In the genomic region with DNA sequence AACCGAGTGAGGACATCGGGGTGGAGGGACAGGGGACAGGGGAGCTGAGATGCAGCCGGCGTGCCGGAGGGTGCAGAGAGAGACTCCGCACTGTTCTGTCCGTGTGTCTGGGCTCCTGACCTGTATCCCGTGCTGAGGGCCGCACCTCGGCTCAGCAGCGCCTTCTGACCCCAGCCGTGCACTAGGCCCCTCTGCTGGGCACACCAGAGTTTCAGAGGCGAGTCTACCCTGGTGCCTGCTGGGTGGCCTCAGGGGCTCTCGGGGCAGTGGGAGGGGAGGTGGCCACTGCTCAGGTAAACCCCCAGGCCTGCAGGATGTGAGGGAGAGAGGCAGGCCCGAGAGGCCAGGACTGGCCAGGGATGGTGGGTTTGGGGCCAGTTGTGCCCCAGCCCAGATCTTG, we compare ENCODE assay signal across 20 cellular contexts.
DNase-seq lines count a peak whose midpoint lies in the region; FAIRE-seq and TF ChIP-seq lines count a peak whose summit lies in the region.
"Had no signal": no experiment of that assay in that cellular context is flagged by ENCODE, and none has a peak within 500 bp of the region (broad histone marks: within the 10 kb centered on the region; RNA-seq: fewer than 3 reads in every experiment).

No MANE protein-coding gene starts in this region.

- H2BK15ac ChIP-seq in neuronal stem cell (ENCODE audit: low read length): no peak overlapping the region

- POLR2A ChIA-PET in HEK293 (lab: Yijun Ruan, JAX): no interaction called here

- intact Hi-C loops in vagina (cut with DNase I): no loop called here

- H2BK120ac ChIP-seq in neuronal stem cell (ENCODE audit: low read depth, low read length): no peak overlapping the region

- no peak for FAIRE-seq in RCC 7860 (lab: Jason Lieb, UNC)
- FAIRE-seq: D721Med, GM12878, GM19239 had no signal

- peaks cover 0 to 42% of the 10 kb centered on the region in 2 experiments; a peak in 1 of 3 replicates for H3K36me3 ChIP-seq in HEK293 (ENCODE audit: control insufficient read depth in 2 of 2, insufficient read depth in 1 of 2, low read length in 2 of 2)
- H3K36me3 ChIP-seq in WERI-Rb-1: peaks cover 32% of the 10 kb centered on the region
- H3K36me3 ChIP-seq in neuronal stem cell (replicated peaks in 1 of 2; ENCODE audit: control insufficient read depth in 2 of 2, insufficient read depth in 2 of 2, low read length in 2 of 2): peaks cover 22 to 25% of the 10 kb centered on the region in 2 donors
- peaks cover 0 to 45% of the 10 kb centered on the region in 2 donors for H3K36me3 ChIP-seq in vagina
- no peaks in the 10 kb centered on the region for H3K36me3 ChIP-seq in hepatocyte (replicated peaks; ENCODE audit: insufficient read depth, low read depth)

- H3K27me3 ChIP-seq in WERI-Rb-1 (ENCODE audit: insufficient read depth, low read depth, severe bottlenecking) (no peaks in the 10 kb centered on the region), neuronal stem cell (ENCODE audit: control insufficient read depth in 3 of 3, insufficient read depth in 3 of 3, low read depth in 1 of 3, low read length in 3 of 3) (no peaks in the 10 kb centered on the region), vagina (no peaks in the 10 kb centered on the region), hepatocyte (no peaks in the 10 kb centered on the region)

- no peak for TF ChIP-seq CTCF in HEK293 (tag by site-specific recombination; IDR thresholded peaks at IDR 0.05)
- TF ChIP-seq CTCF in WERI-Rb-1 (IDR thresholded peaks at IDR 0.05; ENCODE audit: low read depth, low read length): no peak
- no peak for TF ChIP-seq CTCF in vagina (IDR thresholded peaks at IDR 0.05)
- no peak for TF ChIP-seq CTCF in hepatocyte (IDR thresholded peaks at IDR 0.05; ENCODE audit: poor library complexity)

- no peaks in the 10 kb centered on the region for H3K9me2 ChIP-seq in hepatocyte (replicated peaks; ENCODE audit: insufficient read depth)

- TF ChIP-seq POLR2A in vagina (IDR thresholded peaks at IDR 0.05): no peak

- peak overlapping the region; percentile 17 for H3K14ac ChIP-seq in neuronal stem cell (ENCODE audit: low read length)

- H3K27ac ChIP-seq in HEK293 (ENCODE audit: extremely low read depth, low read depth, low read length): no peak overlapping the region
- peak overlapping the region; percentile 68 for H3K27ac ChIP-seq in WERI-Rb-1
- no peak overlapping the region for H3K27ac ChIP-seq in neuronal stem cell (replicated peaks; ENCODE audit: low read length)
- peak overlapping the region; percentile 5 for H3K27ac ChIP-seq in vagina
- H3K27ac ChIP-seq in hepatocyte: no peak overlapping the region
- H3K27ac ChIP-seq: GM23248 had no signal

- no peak overlapping the region for H3K18ac ChIP-seq in neuronal stem cell (ENCODE audit: low read length)

- WGBS in neuronal stem cell (ENCODE audit: extremely low coverage in 2 of 2, insufficient read length in 2 of 2, insufficient replicate concordance in 1 of 2), 2 donors: no CpG with 5 or more reads among the region's 15 CpGs
- 95% methylated on average over 13 of the region's 15 CpGs for WGBS in hepatocyte (ENCODE audit: low lambda C conversion rate, missing lambda C conversion rate)

- no peak overlapping the region for H4K8ac ChIP-seq in neuronal stem cell (ENCODE audit: low read depth, low read length)

- CTCF ChIA-PET in HEK293 (lab: Yijun Ruan, JAX): no interaction called here

- H2BK12ac ChIP-seq in neuronal stem cell (ENCODE audit: low read length): no peak overlapping the region

- H2AFZ ChIP-seq in neuronal stem cell (ENCODE audit: low read length): no peak overlapping the region
- H2AFZ ChIP-seq in hepatocyte: no peak overlapping the region
- H2AFZ ChIP-seq: GM23248 had no signal

- no peaks in the 10 kb centered on the region for H3K4me1 ChIP-seq in HEK293 (ENCODE audit: control insufficient read depth, insufficient read depth, low read length)
- no peaks in the 10 kb centered on the region for H3K4me1 ChIP-seq in neuronal stem cell (ENCODE audit: control insufficient read depth in 2 of 2, insufficient read depth in 1 of 2, low read depth in 1 of 2, low read length in 2 of 2)
- peaks cover 24% of the 10 kb centered on the region for H3K4me1 ChIP-seq in vagina
- H3K4me1 ChIP-seq in hepatocyte (ENCODE audit: insufficient read depth): peaks cover 1% of the 10 kb centered on the region

- no peak overlapping the region for H3K4me3 ChIP-seq in HEK293 (ENCODE audit: low read depth, low read length)
- H3K4me3 ChIP-seq in WERI-Rb-1 (ENCODE audit: low read depth, low read length): no peak overlapping the region
- H3K4me3 ChIP-seq in neuronal stem cell (ENCODE audit: low read length in 2 of 2): no peak overlapping the region
- no peak overlapping the region for H3K4me3 ChIP-seq in vagina
- H3K4me3 ChIP-seq in hepatocyte: no peak overlapping the region
- H3K4me3 ChIP-seq: GM12878, GM23248 had no signal

- H3K79me2 ChIP-seq in hepatocyte: no peaks in the 10 kb centered on the region

- H2AK5ac ChIP-seq in neuronal stem cell (ENCODE audit: low read depth, low read length): no peak overlapping the region

- no peak overlapping the region for H3K4me2 ChIP-seq in neuronal stem cell (ENCODE audit: insufficient read depth, low read length, poor library complexity, severe bottlenecking)
- H3K4me2 ChIP-seq in hepatocyte: no peak overlapping the region

- H3K9ac ChIP-seq in neuronal stem cell (ENCODE audit: low read depth, low read length, poor library complexity): peak overlapping the region; percentile 50
- H3K9ac ChIP-seq: GM23248 had no signal

- peaks cover 11% of the 10 kb centered on the region for H3K79me1 ChIP-seq in neuronal stem cell (ENCODE audit: low read depth, low read length)

- H3K9me3 ChIP-seq in HEK293 (ENCODE audit: control insufficient read depth, insufficient read depth, low read depth, low read length): no peaks in the 10 kb centered on the region
- H3K9me3 ChIP-seq in WERI-Rb-1 (ENCODE audit: severe bottlenecking): no peaks in the 10 kb centered on the region
- H3K9me3 ChIP-seq in neuronal stem cell (replicated peaks in 1 of 2; ENCODE audit: control insufficient read depth in 2 of 2, insufficient read depth in 1 of 2, low read depth in 1 of 2, low read length in 2 of 2): no peaks in the 10 kb centered on the region
- no peaks in the 10 kb centered on the region for H3K9me3 ChIP-seq in vagina
- H3K9me3 ChIP-seq in hepatocyte (ENCODE audit: low read depth): no peaks in the 10 kb centered on the region

- no peak overlapping the region for H3K23ac ChIP-seq in neuronal stem cell (ENCODE audit: low read depth, low read length, poor library complexity)

- DNase-seq in WERI-Rb-1: no peak
- DNase-seq in neuronal stem cell (ENCODE audit: low spot score): no peak
- DNase-seq in vagina (ENCODE audit: extremely low spot score in 2 of 2): no peak
- no peak for DNase-seq in hepatocyte (ENCODE audit: low spot score)
- no peak for DNase-seq in cerebellar cortex (ENCODE audit: low spot score)
- DNase-seq in RCC 7860 (ENCODE audit: low spot score): no peak
- no peak for DNase-seq in mucosa of gallbladder (ENCODE audit: low spot score)
- DNase-seq: CD4-positive, alpha-beta T cell; CD8-positive, alpha-beta memory T cell; DMS 273 treated with DMSO at 0.1 percent for 48 hours; DMS79; EL; GDM1; GM23248; H9; HFFc6 had no signal

- no peak overlapping the region for H3K4ac ChIP-seq in neuronal stem cell (ENCODE audit: low read length)

- no peaks in the 10 kb centered on the region for H4K20me1 ChIP-seq in hepatocyte (ENCODE audit: insufficient read depth, poor library complexity, severe bottlenecking)

- no peak overlapping the region for H2BK5ac ChIP-seq in neuronal stem cell (ENCODE audit: low read length)

- H4K91ac ChIP-seq in neuronal stem cell (ENCODE audit: low read depth, low read length, poor library complexity): no peak overlapping the region

TF ChIP-seq in HEK293, 187 proteins besides CTCF, POLR2A, EP300 and RAD21:
- TF ChIP-seq ZIC2 (tag by site-specific recombination; IDR thresholded peaks at IDR 0.05) (peak; percentile 13; the same call in 1 of the 2 replicates), ZFP69B (tag by site-specific recombination; IDR thresholded peaks at IDR 0.05) (no peak), ZNF350 (tag by site-specific recombination; IDR thresholded peaks at IDR 0.05) (no peak)

Comparison
In these comparisons a context has a peak if more than half of its experiments do, and no peak if none do; other contexts are left out.
1. H3K27ac ChIP-seq: peak in WERI-Rb-1 (single experiment) and vagina (single experiment); none in HEK293 (single experiment), neuronal stem cell (single experiment) and hepatocyte (single experiment).